In genomic region chr20:36830791-36831691, GRCh38 we compare ENCODE assay signal across 11 cellular contexts. TPM values are rescaled to one million over a fixed set of nuclear protein-coding genes. Genes with fewer than 3 reads are reported as not detected.
DNase-seq lines count a peak whose midpoint lies in the region; ATAC-seq and TF ChIP-seq lines count a peak whose summit lies in the region.
"Had no signal": no experiment of that assay in that cellular context is flagged by ENCODE, and none has a peak within 500 bp of the region (broad histone marks: within the 10 kb centered on the region; RNA-seq: fewer than 3 reads in every experiment).

No MANE protein-coding gene starts in this region.

- peaks cover 6 to 7% of the 10 kb centered on the region in 2 donors for H3K4me1 Mint-ChIP-seq in natural killer cell treated with Interleukin-12 subunit alpha and Interleukin-12 subunit beta and Interleukin-15 and Interleukin-18, amount 100 ng/mL, for 72 hours (ENCODE audit: low read depth in 2 of 2)

- H3K4me3 ChIP-seq in NT2/D1 (ENCODE audit: insufficient read length, low read depth) (no peak overlapping the region), esophagus (ENCODE audit: low read depth in 1 of 2, low read length in 2 of 2) (no peak overlapping the region), neuronal stem cell (ENCODE audit: low read length in 2 of 2) (no peak overlapping the region)
- H3K4me3 ChIP-seq: SJCRH30 had no signal

- H3K9me3 Mint-ChIP-seq in natural killer cell treated with Interleukin-12 subunit alpha and Interleukin-12 subunit beta and Interleukin-15 and Interleukin-18, amount 100 ng/mL, for 72 hours, result no peaks in the 10 kb centered on the region

- H3K27ac Mint-ChIP-seq in natural killer cell treated with Interleukin-12 subunit alpha and Interleukin-12 subunit beta and Interleukin-15 and Interleukin-18, amount 100 ng/mL, for 72 hours, result no peak overlapping the region

- no peak for ATAC-seq in natural killer cell treated with Interleukin-12 subunit alpha and Interleukin-12 subunit beta and Interleukin-15 and Interleukin-18, amount 100 ng/mL, for 72 hours

- H3K4me3 Mint-ChIP-seq in natural killer cell treated with Interleukin-12 subunit alpha and Interleukin-12 subunit beta and Interleukin-15 and Interleukin-18, amount 100 ng/mL, for 72 hours, result no peak overlapping the region

- H3K4ac ChIP-seq in neuronal stem cell (ENCODE audit: low read length), result no peak overlapping the region

- peak; percentile 75 for DNase-seq in AG08396 (ENCODE audit: low spot score)
- no peak for DNase-seq in NT2/D1 (ENCODE audit: low read depth, low spot score)
- no peak for DNase-seq in neuronal stem cell (ENCODE audit: low spot score)
- no peak for DNase-seq in GM10248 (ENCODE audit: extremely low spot score)
- no peak for DNase-seq in KBM-7
- DNase-seq in activated CD4-positive, alpha-beta T cell treated with anti-CD3 and anti-CD28 coated beads for 48 hours, result no peak
- no peak for DNase-seq in natural killer cell treated with Interleukin-12 subunit alpha and Interleukin-12 subunit beta and Interleukin-15 and Interleukin-18, amount 100 ng/mL, for 72 hours (ENCODE audit: low spot score)
- DNase-seq: effector memory CD4-positive, alpha-beta T cell; SJCRH30; stimulated activated CD4-positive, alpha-beta T cell treated with anti-CD3 and anti-CD28 coated beads, Interleukin-4, amount 100 ng/mL, for 4 hours had no signal

- peak overlapping the region; percentile 63 for H3K14ac ChIP-seq in neuronal stem cell (ENCODE audit: low read length)

- H2AFZ ChIP-seq in neuronal stem cell (ENCODE audit: low read length), result no peak overlapping the region

- 28 to 52% methylated on average over 11 of the region's 11 CpGs for WGBS in esophagus, 2 donors
- no CpG with 5 or more reads among the region's 11 CpGs for WGBS in neuronal stem cell (ENCODE audit: extremely low coverage in 2 of 2, insufficient read length in 2 of 2, insufficient replicate concordance in 1 of 2), 2 donors

- H3K9me3 ChIP-seq in NT2/D1 (ENCODE audit: insufficient read depth, low read length), result no peaks in the 10 kb centered on the region
- peaks cover 0 to 2% of the 10 kb centered on the region in 2 donors for H3K9me3 ChIP-seq in esophagus (ENCODE audit: control insufficient read depth in 2 of 2, insufficient read depth in 1 of 2, low read depth in 1 of 2, low read length in 1 of 2)
- no peaks in the 10 kb centered on the region for H3K9me3 ChIP-seq in neuronal stem cell (replicated peaks in 1 of 2; ENCODE audit: control insufficient read depth in 2 of 2, insufficient read depth in 1 of 2, low read depth in 1 of 2, low read length in 2 of 2)
- H3K9me3 ChIP-seq: SJCRH30 had no signal

- H2AK5ac ChIP-seq in neuronal stem cell (ENCODE audit: low read depth, low read length), result no peak overlapping the region

- POLR2A ChIA-PET in GM10248 (lab: Yijun Ruan, JAX), result interaction anchor here (0.6 kb wide), 1 partner anchor 14 kb away, joined by 4 read pairs; no protein-coding TSS in a partner anchor

- H3K36me3 ChIP-seq in NT2/D1 (ENCODE audit: insufficient read depth, insufficient read length, low read length) (peaks cover 39% of the 10 kb centered on the region), esophagus (ENCODE audit: control insufficient read depth in 2 of 2, insufficient read depth in 2 of 2, low read length in 1 of 2) (peaks cover 7 to 14% of the 10 kb centered on the region in 2 donors), neuronal stem cell (replicated peaks in 1 of 2; ENCODE audit: control insufficient read depth in 2 of 2, insufficient read depth in 2 of 2, low read length in 2 of 2) (peaks cover 29 to 59% of the 10 kb centered on the region in 2 donors)

- H3K79me1 ChIP-seq in neuronal stem cell (ENCODE audit: low read depth, low read length), result peaks cover 5% of the 10 kb centered on the region

- no peak overlapping the region for H2BK12ac ChIP-seq in neuronal stem cell (ENCODE audit: low read length)

- no peak overlapping the region for H2BK15ac ChIP-seq in neuronal stem cell (ENCODE audit: low read length)

- peaks cover 17% of the 10 kb centered on the region for H3K4me1 ChIP-seq in NT2/D1 (ENCODE audit: insufficient read depth, insufficient read length)
- H3K4me1 ChIP-seq in esophagus (ENCODE audit: control insufficient read depth in 2 of 2, insufficient read depth in 2 of 2, low read length in 1 of 2), result peaks cover 5 to 29% of the 10 kb centered on the region in 2 donors
- H3K4me1 ChIP-seq in neuronal stem cell (ENCODE audit: control insufficient read depth in 2 of 2, insufficient read depth in 1 of 2, low read depth in 1 of 2, low read length in 2 of 2), result peaks cover 10 to 11% of the 10 kb centered on the region in 2 donors

- H3K36me3 Mint-ChIP-seq in natural killer cell treated with Interleukin-12 subunit alpha and Interleukin-12 subunit beta and Interleukin-15 and Interleukin-18, amount 100 ng/mL, for 72 hours, result no peaks in the 10 kb centered on the region

- no peak overlapping the region for H2BK5ac ChIP-seq in neuronal stem cell (ENCODE audit: low read length)

- no peaks in the 10 kb centered on the region for H3K27me3 ChIP-seq in NT2/D1 (ENCODE audit: insufficient read depth, insufficient read length)
- no peaks in the 10 kb centered on the region for H3K27me3 ChIP-seq in esophagus (ENCODE audit: control insufficient read depth in 1 of 2, insufficient read depth in 2 of 2, low read length in 2 of 2)
- no peaks in the 10 kb centered on the region for H3K27me3 ChIP-seq in neuronal stem cell (ENCODE audit: control insufficient read depth in 3 of 3, insufficient read depth in 3 of 3, low read depth in 1 of 3, low read length in 3 of 3)
- H3K27me3 ChIP-seq: SJCRH30 had no signal

- H3K27ac ChIP-seq in esophagus (ENCODE audit: low read depth in 2 of 2, low read length in 1 of 2) (peak overlapping the region; percentile 69 to 85), neuronal stem cell (replicated peaks; ENCODE audit: low read length) (peak overlapping the region; percentile 23)
- H3K27ac ChIP-seq: SJCRH30 had no signal

- CTCF ChIA-PET in GM10248 (lab: Yijun Ruan, JAX), result interaction anchor here (1.0 to 2.0 kb wide), 7 partner anchors 11 to 237 kb away, joined by 3 to 10 read pairs (median 3); no protein-coding TSS in a partner anchor

- in situ Hi-C loops in KBM-7 (cut with MboI; ENCODE audit: low pct_unique_long_range_greater_than_20kb, low sequenced_read_pairs), result no loop called here

- H3K23ac ChIP-seq in neuronal stem cell (ENCODE audit: low read depth, low read length, poor library complexity), result no peak overlapping the region

- H3K9ac ChIP-seq in NT2/D1 (ENCODE audit: insufficient read length, low read depth) (peak overlapping the region; percentile 27), neuronal stem cell (ENCODE audit: low read depth, low read length, poor library complexity) (peak overlapping the region; percentile 33)

- no peak overlapping the region for H4K8ac ChIP-seq in neuronal stem cell (ENCODE audit: low read depth, low read length)

- H3K18ac ChIP-seq in neuronal stem cell (ENCODE audit: low read length), result no peak overlapping the region

- no peak overlapping the region for H3K4me2 ChIP-seq in neuronal stem cell (ENCODE audit: insufficient read depth, low read length, poor library complexity, severe bottlenecking)

- H3K27me3 Mint-ChIP-seq in natural killer cell treated with Interleukin-12 subunit alpha and Interleukin-12 subunit beta and Interleukin-15 and Interleukin-18, amount 100 ng/mL, for 72 hours, result no peaks in the 10 kb centered on the region

- no peak overlapping the region for H2BK120ac ChIP-seq in neuronal stem cell (ENCODE audit: low read depth, low read length)

- H4K91ac ChIP-seq in neuronal stem cell (ENCODE audit: low read depth, low read length, poor library complexity), result no peak overlapping the region

- no peak for TF ChIP-seq CTCF in GM10248 (IDR thresholded peaks at IDR 0.05; ENCODE audit: control extremely low read depth, extremely low read depth, low read depth, missing control alignments)

RNA-seq across cellular contexts. Expression of gene TLDC2, which starts 44.9 kb away (rescaled TPM):
- polyA plus RNA-seq in esophagus, result under 1 TPM; 0.16 to 0.29 TPM
- 0.99 TPM for polyA plus RNA-seq in neuronal stem cell (2013, experiment 1 of 2)
- polyA plus RNA-seq in neuronal stem cell (2013, experiment 2 of 2), result 1.00 TPM
- total RNA-seq in natural killer cell treated with Interleukin-12 subunit alpha and Interleukin-12 subunit beta and Interleukin-15 and Interleukin-18, amount 100 ng/mL, for 72 hours, result under 1 TPM in 1 of 2 donors, not detected in 1; 0.39 TPM

RNA-seq across cellular contexts. Expression of gene DSN1, which starts 57.5 kb away (rescaled TPM):
- polyA plus RNA-seq in esophagus, result 1 to 10 TPM; 7.6 to 9.4 TPM
- polyA plus RNA-seq in neuronal stem cell (2013, experiment 1 of 2), result 22.4 TPM
- 23.0 TPM for polyA plus RNA-seq in neuronal stem cell (2013, experiment 2 of 2)
- total RNA-seq in natural killer cell treated with Interleukin-12 subunit alpha and Interleukin-12 subunit beta and Interleukin-15 and Interleukin-18, amount 100 ng/mL, for 72 hours, result 10 to 100 TPM; 21.6 to 29.1 TPM
